In genomic region chr3:5554245-5554747, GRCh38 we compare ENCODE assay signal across 39 cellular contexts.
"Had no signal": no experiment of that assay in that cellular context is flagged by ENCODE, and none has a peak within 500 bp of the region (broad histone marks: within the 10 kb centered on the region; RNA-seq: fewer than 3 reads in every experiment).

No MANE protein-coding gene starts in this region.

- H3K4me3 Mint-ChIP-seq: activated naive CD4-positive, alpha-beta T cell treated with anti-CD3 and anti-CD28 coated beads for 36 hours; activated naive CD4-positive, alpha-beta T cell treated with anti-CD3 and anti-CD28 coated beads, Interleukin-2, amount 10 ng/mL, durations not matched to agents 7 days and 5 days; activated naive CD4-positive, alpha-beta T cell treated with anti-CD3 and anti-CD28 coated beads, Interleukin-2, amount 50 U/mL, for 24 hours; activated naive CD8-positive, alpha-beta T cell; activated naive CD8-positive, alpha-beta T cell treated with anti-CD3 and anti-CD28 coated beads for 36 hours; activated naive CD8-positive, alpha-beta T cell treated with anti-CD3 and anti-CD28 coated beads, Interleukin-2, amount 10 ng/mL, durations not matched to agents 7 days and 5 days; activated naive CD8-positive, alpha-beta T cell treated with anti-CD3 and anti-CD28 coated beads, Interleukin-2, amount 50 U/mL, for 24 hours; activated T-cell treated with anti-CD3 and anti-CD28 coated beads, Interleukin-2, amount 50 U/mL, for 24 hours; activated T-cell treated with anti-CD3 and anti-CD28 coated beads, Interleukin-2, amount 50 U/mL, for 4 hours; activated T-cell treated with anti-CD3 and anti-CD28 coated beads, Interleukin-2, amount 50 U/mL, for 72 hours; activated T-helper 1 cell treated with anti-CD3 and anti-CD28 coated beads, Interleukin-12 subunit alpha, Interleukin-12 subunit beta, Interleukin-2, Interleukin-4 antibody, amounts not matched to agents 30 ng/mL and 10 ng/mL and 1 ng/mL, durations not matched to agents 14 hours and 24 hours and 36 hours; activated T-helper 17 cell treated with anti-CD3 and anti-CD28 coated beads, Interleukin-2, amount 50 U/mL, for 72 hours; brain; central memory CD8-positive, alpha-beta T cell had no signal

- DNase-seq: activated effector memory CD4-positive, alpha-beta T cell treated with anti-CD3 and anti-CD28 coated beads, Interleukin-2, amount 50 U/mL, for 16 hours; activated effector memory CD4-positive, alpha-beta T cell treated with Interleukin-2 at 50 U/mL for 16 hours; activated gamma-delta T cell; activated gamma-delta T cell treated with Interleukin-2 at 50 U/mL for 16 hours; activated naive CD4-positive, alpha-beta T cell; activated naive CD4-positive, alpha-beta T cell treated with anti-CD3 and anti-CD28 coated beads for 36 hours; activated naive CD4-positive, alpha-beta T cell treated with anti-CD3 and anti-CD28 coated beads, Interleukin-2, amount 10 ng/mL, durations not matched to agents 7 days and 5 days; activated naive CD4-positive, alpha-beta T cell treated with anti-CD3 and anti-CD28 coated beads, Interleukin-2, amount 50 U/mL, for 16 hours; activated naive CD4-positive, alpha-beta T cell treated with Interleukin-2 at 50 U/mL for 16 hours; activated naive CD8-positive, alpha-beta T cell treated with anti-CD3 and anti-CD28 coated beads for 36 hours; activated naive CD8-positive, alpha-beta T cell treated with anti-CD3 and anti-CD28 coated beads, Interleukin-2, amount 10 ng/mL, durations not matched to agents 7 days and 5 days; activated naive CD8-positive, alpha-beta T cell treated with anti-CD3 and anti-CD28 coated beads, Interleukin-2, amount 50 U/mL, for 24 hours; activated T-cell treated with anti-CD3 and anti-CD28 coated beads, Interleukin-2, amount 50 U/mL, for 24 hours; activated T-cell treated with anti-CD3 and anti-CD28 coated beads, Interleukin-2, amount 50 U/mL, for 4 hours; activated T-cell treated with anti-CD3 and anti-CD28 coated beads, Interleukin-2, amount 50 U/mL, for 48 hours; activated T-cell treated with anti-CD3 and anti-CD28 coated beads, Interleukin-2, amount 50 U/mL, for 72 hours; adrenal gland; amniotic stem cell; amygdala; anterior cingulate cortex; aorta; body of pancreas; brain microvascular endothelial cell; caudate nucleus; central memory CD4-positive, alpha-beta T cell; cerebellar nuclear complex had no signal

- H3K27me3 Mint-ChIP-seq: activated naive CD4-positive, alpha-beta T cell treated with anti-CD3 and anti-CD28 coated beads, Interleukin-2, amount 10 ng/mL, durations not matched to agents 7 days and 5 days; activated naive CD8-positive, alpha-beta T cell treated with anti-CD3 and anti-CD28 coated beads, Interleukin-2, amount 10 ng/mL, durations not matched to agents 7 days and 5 days; activated naive CD8-positive, alpha-beta T cell treated with anti-CD3 and anti-CD28 coated beads, Interleukin-2, amount 50 U/mL, for 24 hours; activated T-cell treated with anti-CD3 and anti-CD28 coated beads, Interleukin-2, amount 50 U/mL, for 24 hours; brain; central memory CD8-positive, alpha-beta T cell had no signal

- H3K9me3 Mint-ChIP-seq: activated naive CD4-positive, alpha-beta T cell treated with anti-CD3 and anti-CD28 coated beads for 36 hours; activated naive CD4-positive, alpha-beta T cell treated with anti-CD3 and anti-CD28 coated beads, Interleukin-2, amount 10 ng/mL, durations not matched to agents 7 days and 5 days; activated naive CD4-positive, alpha-beta T cell treated with anti-CD3 and anti-CD28 coated beads, Interleukin-2, amount 50 U/mL, for 24 hours; activated naive CD8-positive, alpha-beta T cell treated with anti-CD3 and anti-CD28 coated beads, Interleukin-2, amount 10 ng/mL, durations not matched to agents 7 days and 5 days; activated T-cell treated with anti-CD3 and anti-CD28 coated beads, Interleukin-2, amount 50 U/mL, for 24 hours; activated T-cell treated with anti-CD3 and anti-CD28 coated beads, Interleukin-2, amount 50 U/mL, for 4 hours; activated T-helper 1 cell treated with anti-CD3 and anti-CD28 coated beads, Interleukin-12 subunit alpha, Interleukin-12 subunit beta, Interleukin-2, Interleukin-4 antibody, amounts not matched to agents 30 ng/mL and 10 ng/mL and 1 ng/mL, durations not matched to agents 14 hours and 24 hours and 36 hours; activated T-helper 2 cell treated with anti-CD3 and anti-CD28 coated beads, Interferon-gamma antibody, Interleukin-2, Interleukin-4, amounts not matched to agents 10 μg/mL and 5 μg/mL and 100 μg/mL, durations not matched to agents 14 hours and 24 hours and 36 hours had no signal

- FAIRE-seq: astrocyte, bronchial epithelial cell had no signal

- H3K36me3 Mint-ChIP-seq: activated naive CD4-positive, alpha-beta T cell treated with anti-CD3 and anti-CD28 coated beads, Interleukin-2, amount 10 ng/mL, durations not matched to agents 7 days and 5 days; activated naive CD4-positive, alpha-beta T cell treated with anti-CD3 and anti-CD28 coated beads, Interleukin-2, amount 50 U/mL, for 24 hours; activated naive CD4-positive, alpha-beta T cell treated with anti-CD3 and anti-CD28 coated beads, Interleukin-2, amount 50 U/mL, for 72 hours; activated naive CD8-positive, alpha-beta T cell; activated naive CD8-positive, alpha-beta T cell treated with anti-CD3 and anti-CD28 coated beads for 36 hours; activated naive CD8-positive, alpha-beta T cell treated with anti-CD3 and anti-CD28 coated beads, Interleukin-2, amount 10 ng/mL, durations not matched to agents 7 days and 5 days; brain had no signal

- H3K4me1 ChIP-seq: adrenal gland, ascending aorta, body of pancreas, breast epithelium had no signal

- H3K9me3 ChIP-seq: adrenal gland, ascending aorta, body of pancreas, breast epithelium had no signal

- H3K4me3 ChIP-seq: adrenal gland, ascending aorta, body of pancreas, breast epithelium, cardiac muscle cell had no signal

- H3K27ac Mint-ChIP-seq: activated naive CD4-positive, alpha-beta T cell treated with anti-CD3 and anti-CD28 coated beads for 36 hours; activated naive CD4-positive, alpha-beta T cell treated with anti-CD3 and anti-CD28 coated beads, Interleukin-2, amount 10 ng/mL, durations not matched to agents 7 days and 5 days; activated naive CD4-positive, alpha-beta T cell treated with anti-CD3 and anti-CD28 coated beads, Interleukin-2, amount 50 U/mL, for 24 hours; activated naive CD4-positive, alpha-beta T cell treated with anti-CD3 and anti-CD28 coated beads, Interleukin-2, amount 50 U/mL, for 72 hours; activated naive CD8-positive, alpha-beta T cell; activated naive CD8-positive, alpha-beta T cell treated with anti-CD3 and anti-CD28 coated beads for 36 hours; activated naive CD8-positive, alpha-beta T cell treated with anti-CD3 and anti-CD28 coated beads, Interleukin-2, amount 10 ng/mL, durations not matched to agents 7 days and 5 days; activated naive CD8-positive, alpha-beta T cell treated with anti-CD3 and anti-CD28 coated beads, Interleukin-2, amount 50 U/mL, for 24 hours; activated T-cell treated with anti-CD3 and anti-CD28 coated beads, Interleukin-2, amount 50 U/mL, for 24 hours; activated T-cell treated with anti-CD3 and anti-CD28 coated beads, Interleukin-2, amount 50 U/mL, for 72 hours; activated T-helper 1 cell treated with anti-CD3 and anti-CD28 coated beads, Interleukin-12 subunit alpha, Interleukin-12 subunit beta, Interleukin-2, Interleukin-4 antibody, amounts not matched to agents 30 ng/mL and 10 ng/mL and 1 ng/mL, durations not matched to agents 14 hours and 24 hours and 36 hours; activated T-helper 17 cell treated with anti-CD3 and anti-CD28 coated beads, Interleukin-2, amount 50 U/mL, for 72 hours; activated T-helper 2 cell treated with anti-CD3 and anti-CD28 coated beads, Interferon-gamma antibody, Interleukin-2, Interleukin-4, amounts not matched to agents 10 μg/mL and 5 μg/mL and 100 μg/mL, durations not matched to agents 14 hours and 24 hours and 36 hours; brain had no signal

- H3K36me3 ChIP-seq: adrenal gland, ascending aorta, brain microvascular endothelial cell, breast epithelium, cardiac muscle cell had no signal

- ATAC-seq: activated naive CD4-positive, alpha-beta T cell treated with anti-CD3 and anti-CD28 coated beads, Interleukin-2, amount 50 U/mL, for 72 hours; activated naive CD8-positive, alpha-beta T cell treated with anti-CD3 and anti-CD28 coated beads, Interleukin-2, amount 50 U/mL, for 24 hours; activated T-cell treated with anti-CD3 and anti-CD28 coated beads, Interleukin-2, amount 50 U/mL, for 4 hours; activated T-cell treated with anti-CD3 and anti-CD28 coated beads, Interleukin-2, amount 50 U/mL, for 72 hours; activated T-helper 17 cell treated with anti-CD3 and anti-CD28 coated beads, Interleukin-2, amount 50 U/mL, for 72 hours; body of pancreas had no signal

- H3K4me1 Mint-ChIP-seq: activated naive CD4-positive, alpha-beta T cell treated with anti-CD3 and anti-CD28 coated beads, Interleukin-2, amount 10 ng/mL, durations not matched to agents 7 days and 5 days; activated naive CD4-positive, alpha-beta T cell treated with anti-CD3 and anti-CD28 coated beads, Interleukin-2, amount 50 U/mL, for 24 hours; activated naive CD8-positive, alpha-beta T cell treated with anti-CD3 and anti-CD28 coated beads for 36 hours; activated naive CD8-positive, alpha-beta T cell treated with anti-CD3 and anti-CD28 coated beads, Interleukin-2, amount 10 ng/mL, durations not matched to agents 7 days and 5 days; activated naive CD8-positive, alpha-beta T cell treated with anti-CD3 and anti-CD28 coated beads, Interleukin-2, amount 50 U/mL, for 24 hours; activated T-helper 17 cell treated with anti-CD3 and anti-CD28 coated beads, Interleukin-2, amount 50 U/mL, for 72 hours; brain; central memory CD8-positive, alpha-beta T cell had no signal

- H3K27ac ChIP-seq: adrenal gland, ascending aorta, body of pancreas, brain microvascular endothelial cell, breast epithelium, cardiac muscle cell had no signal

- H3K27me3 ChIP-seq: adrenal gland, ascending aorta, body of pancreas, brain microvascular endothelial cell, breast epithelium, cardiac muscle cell had no signal
